11 cellular contexts compared by ENCODE assay signal in the genomic region with DNA sequence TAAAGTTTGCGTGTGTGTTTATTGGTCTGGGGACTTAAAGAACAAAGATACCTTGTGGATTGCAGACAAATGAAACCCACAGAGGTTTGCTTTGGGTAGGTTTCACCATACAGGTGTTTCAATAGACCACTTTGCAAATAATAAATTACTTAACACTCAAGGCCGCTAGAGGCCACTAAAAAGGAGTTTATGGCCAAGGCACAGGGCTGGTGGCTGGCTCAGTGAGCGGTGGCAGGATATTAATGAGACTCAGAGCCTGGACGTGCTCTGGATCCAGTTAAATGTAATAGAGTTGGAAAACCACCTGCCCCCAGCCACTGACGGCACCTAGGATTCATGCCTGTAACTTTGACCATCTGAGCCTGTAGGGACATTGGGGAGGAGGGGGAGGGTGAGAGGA. TPM values are rescaled to one million over a fixed set of nuclear protein-coding genes. Genes with fewer than 3 reads are reported as not detected.
A peak's percentile ranks its signal among the peaks of the same experiment; 100 is the strongest.
DNase-seq lines count a peak whose midpoint lies in the region; ATAC-seq and TF ChIP-seq lines count a peak whose summit lies in the region.
"Had no signal": no experiment of that assay in that cellular context is flagged by ENCODE, and none has a peak within 500 bp of the region (broad histone marks: within the 10 kb centered on the region; RNA-seq: fewer than 3 reads in every experiment).

No MANE protein-coding gene starts in this region.

- no peaks in the 10 kb centered on the region for H4K20me1 ChIP-seq in Karpas-422 (ENCODE audit: insufficient read depth, low read depth, low read length)

- H3K36me3 ChIP-seq in Karpas-422 (ENCODE audit: insufficient read depth, low read length) (no peaks in the 10 kb centered on the region), adrenal gland (replicated peaks in 1 of 2) (no peaks in the 10 kb centered on the region), lower lobe of right lung (no peaks in the 10 kb centered on the region), BE2C (no peaks in the 10 kb centered on the region)

- no peak overlapping the region for H3K9ac ChIP-seq in Karpas-422 (ENCODE audit: low read length)

- H3K4me2 ChIP-seq in Karpas-422 (ENCODE audit: low read depth, low read length, poor library complexity, severe bottlenecking) = no peak overlapping the region

- H3K9me2 ChIP-seq in Karpas-422 (replicated peaks; ENCODE audit: insufficient read depth, low read length) = no peaks in the 10 kb centered on the region

- intact Hi-C loops in adrenal gland (cut with DNase I) (loop anchor here in 1 of 2 donors (10.0 kb wide), 1 partner anchor 75 kb away; no protein-coding TSS in a partner anchor), lower lobe of right lung (cut with DNase I) (no loop called here)

- no peak for ATAC-seq in lower lobe of right lung

- H3K27me3 Mint-ChIP-seq in nephron (ENCODE audit: low read depth) = peaks cover 41% of the 10 kb centered on the region

- no peak for TF ChIP-seq POLR2A in adrenal gland (IDR thresholded peaks at IDR 0.05)

- H3K27ac ChIP-seq in Karpas-422 (ENCODE audit: low read length) (no peak overlapping the region), adrenal gland (no peak overlapping the region), lower lobe of right lung (no peak overlapping the region)
- H3K27ac ChIP-seq: epithelial cell of prostate had no signal

- H3K4me3 Mint-ChIP-seq in nephron = no peak overlapping the region

- H3K79me2 ChIP-seq in Karpas-422 (ENCODE audit: low read length) = no peaks in the 10 kb centered on the region

- WGBS in adrenal gland, 4 donors = 37 to 38% (median 37%) methylated on average over 5 of the region's 5 CpGs

- no peaks in the 10 kb centered on the region for H3K9me3 Mint-ChIP-seq in nephron

- no peaks in the 10 kb centered on the region for H3K4me1 Mint-ChIP-seq in nephron

- DNase-seq in NCI-H1105 treated with DMSO at 0.1 percent for 48 hours (lab: John Stamatoyannopoulos, UW) (peak; percentile 11), NCI-H1105 (lab: John Stamatoyannopoulos, UW) (no peak), Karpas-422 (peak; percentile 71), adrenal gland (peak in 6 of 7 donors; percentile 27 to 65 (median 44)), lower lobe of right lung (no peak), BE2C (no peak), NCI-H1436 treated with DMSO at 0.1 percent for 48 hours (lab: John Stamatoyannopoulos, UW) (no peak)
- DNase-seq: activated naive CD4-positive, alpha-beta T cell treated with anti-CD3 and anti-CD28 coated beads, Interleukin-2, amount 50 U/mL, for 16 hours; IMR-90 had no signal

- H3K4me1 ChIP-seq in Karpas-422 (ENCODE audit: low read length) (no peaks in the 10 kb centered on the region), adrenal gland (replicated peaks in 1 of 2) (no peaks in the 10 kb centered on the region), lower lobe of right lung (no peaks in the 10 kb centered on the region), BE2C (no peaks in the 10 kb centered on the region)

- H3K27ac Mint-ChIP-seq in nephron = no peak overlapping the region

- H3K9me3 ChIP-seq in Karpas-422 (ENCODE audit: low read length) (no peaks in the 10 kb centered on the region), adrenal gland (replicated peaks in 1 of 3) (no peaks in the 10 kb centered on the region), lower lobe of right lung (no peaks in the 10 kb centered on the region), BE2C (no peaks in the 10 kb centered on the region)

- H3K27me3 ChIP-seq in Karpas-422 (ENCODE audit: low read length) (no peaks in the 10 kb centered on the region), adrenal gland (no peaks in the 10 kb centered on the region), lower lobe of right lung (ENCODE audit: low read depth) (no peaks in the 10 kb centered on the region), BE2C (no peaks in the 10 kb centered on the region)

- H2AFZ ChIP-seq in Karpas-422 (ENCODE audit: low read length) = no peak overlapping the region

- TF ChIP-seq CTCF in adrenal gland (IDR thresholded peaks at IDR 0.05) (peak in 4 of 6 experiments; percentile 28 to 43 (median 35)), nephron (IDR thresholded peaks at IDR 0.05; ENCODE audit: unreplicated experiment in 3 of 3) (peak in 2 of 3 experiments; percentile 28), lower lobe of right lung (IDR thresholded peaks at IDR 0.05) (no peak), BE2C (IDR thresholded peaks at IDR 0.05; ENCODE audit: low read depth, low read length) (no peak)

- H3K36me3 Mint-ChIP-seq in nephron (ENCODE audit: low read depth) = no peaks in the 10 kb centered on the region

- H3K4me3 ChIP-seq in Karpas-422 (ENCODE audit: low read length) (no peak overlapping the region), adrenal gland (no peak overlapping the region), lower lobe of right lung (no peak overlapping the region), BE2C (ENCODE audit: low read depth, low read length) (no peak overlapping the region)

RNA-seq across cellular contexts. Expression of gene LRRC38, which starts 44.5 kb away (rescaled TPM):
- not detected in 2 replicates for total RNA-seq in Karpas-422 (2014; rRNA removed; shearing (Covaris generic); ENCODE audit: low replicate concordance)
- 10 to 100 TPM in 3 of 8 donors, 1 to 10 TPM in 5; 7.9 to 60.3 (median 9.5) TPM for total RNA-seq in adrenal gland
- polyA plus RNA-seq in adrenal gland = 10 to 100 TPM in 1 of 3 donors, 1 to 10 TPM in 2; 5.6 to 10.0 (median 9.7) TPM
- total RNA-seq in lower lobe of right lung = not detected
- not detected for polyA plus RNA-seq in BE2C (2012; ENCODE audit: insufficient read depth, insufficient read length, low read depth)
- total RNA-seq: IMR-90 had no signal
- polyA plus RNA-seq: IMR-90 had no signal

RNA-seq across cellular contexts. Expression of gene PRAMEF20, which starts 59.1 kb away (rescaled TPM):
- total RNA-seq in Karpas-422 (2014; rRNA removed; shearing (Covaris generic); ENCODE audit: low replicate concordance) = not detected in 2 replicates
- total RNA-seq in adrenal gland = not detected
- not detected for polyA plus RNA-seq in adrenal gland
- not detected for total RNA-seq in lower lobe of right lung
- not detected for polyA plus RNA-seq in BE2C (2012; ENCODE audit: insufficient read depth, insufficient read length, low read depth)
- total RNA-seq: IMR-90 had no signal
- polyA plus RNA-seq: IMR-90 had no signal

Comparison
In these comparisons a context has a peak if more than half of its experiments do, and no peak if none do; other contexts are left out.
1. DNase-seq: peak in NCI-H1105 treated with DMSO at 0.1 percent for 48 hours (single experiment), Karpas-422 (single experiment) and adrenal gland (6 of 7); none in NCI-H1105 (single experiment), lower lobe of right lung (single experiment), BE2C (single experiment) and NCI-H1436 treated with DMSO at 0.1 percent for 48 hours (single experiment).
2. CTCF ChIP-seq: peak in adrenal gland (4 of 6) and nephron (2 of 3); none in lower lobe of right lung (single experiment) and BE2C (single experiment).